ENCODE assay signal across 10 cellular contexts in genomic region chr12:6089041-6089823, GRCh38. TPM values are rescaled to one million over a fixed set of nuclear protein-coding genes. Genes with fewer than 3 reads are reported as not detected.
DNase-seq lines count a peak whose midpoint lies in the region; ATAC-seq and TF ChIP-seq lines count a peak whose summit lies in the region.
"Had no signal": no experiment of that assay in that cellular context is flagged by ENCODE, and none has a peak within 500 bp of the region (broad histone marks: within the 10 kb centered on the region; RNA-seq: fewer than 3 reads in every experiment).

No MANE protein-coding gene starts in this region.

- no peaks in the 10 kb centered on the region for H3K9me3 Mint-ChIP-seq in activated CD8-positive, alpha-beta memory T cell treated with anti-CD3 and anti-CD28 coated beads, Interleukin-2, amount 10 ng/mL, durations not matched to agents 7 days and 5 days (ENCODE audit: low read depth)
- no peaks in the 10 kb centered on the region for H3K9me3 Mint-ChIP-seq in activated CD4-positive, alpha-beta memory T cell treated with anti-CD3 and anti-CD28 coated beads, Interleukin-2, amount 10 ng/mL, durations not matched to agents 7 days and 5 days

- CTCF ChIA-PET in activated CD8-positive, alpha-beta memory T cell treated with anti-CD3 and anti-CD28 coated beads, Interleukin-2, amount 10 ng/mL, durations not matched to agents 7 days and 5 days (lab: Charles Lee): interaction anchor here (1.0 kb wide), 1 partner anchor 101 kb away, joined by 3 read pairs; no protein-coding TSS in a partner anchor
- CTCF ChIA-PET in activated CD4-positive, alpha-beta memory T cell treated with anti-CD3 and anti-CD28 coated beads, Interleukin-2, amount 10 ng/mL, durations not matched to agents 7 days and 5 days (lab: Charles Lee): interaction anchor here (1.5 kb wide), 1 partner anchor 106 kb away, joined by 3 read pairs; no protein-coding TSS in a partner anchor

- H3K36me3 ChIP-seq in HUES48 (ENCODE audit: control insufficient read depth, insufficient read depth, low read length) (no peaks in the 10 kb centered on the region), esophagus squamous epithelium (no peaks in the 10 kb centered on the region), sigmoid colon (no peaks in the 10 kb centered on the region)

- H3K27me3 ChIP-seq in HUES48 (ENCODE audit: control insufficient read depth, insufficient read depth, low read length) (no peaks in the 10 kb centered on the region), esophagus squamous epithelium (no peaks in the 10 kb centered on the region), sigmoid colon (no peaks in the 10 kb centered on the region)

- H3K27ac ChIP-seq in HUES48 (ENCODE audit: low read depth, low read length) (peak overlapping the region; percentile 32), esophagus squamous epithelium (peak overlapping the region in 3 of 4 donors; percentile 2 to 65 (median 60)), sigmoid colon (peak overlapping the region in 2 of 4 donors; percentile 15 to 33)
- H3K27ac ChIP-seq: HL-60 had no signal

- H3K27ac Mint-ChIP-seq in activated CD8-positive, alpha-beta memory T cell treated with anti-CD3 and anti-CD28 coated beads, Interleukin-2, amount 10 ng/mL, durations not matched to agents 7 days and 5 days: no peak overlapping the region
- H3K27ac Mint-ChIP-seq in activated CD4-positive, alpha-beta memory T cell treated with anti-CD3 and anti-CD28 coated beads, Interleukin-2, amount 10 ng/mL, durations not matched to agents 7 days and 5 days: no peak overlapping the region

- no peaks in the 10 kb centered on the region for H3K4me1 Mint-ChIP-seq in activated CD8-positive, alpha-beta memory T cell treated with anti-CD3 and anti-CD28 coated beads, Interleukin-2, amount 10 ng/mL, durations not matched to agents 7 days and 5 days
- no peaks in the 10 kb centered on the region for H3K4me1 Mint-ChIP-seq in activated CD4-positive, alpha-beta memory T cell treated with anti-CD3 and anti-CD28 coated beads, Interleukin-2, amount 10 ng/mL, durations not matched to agents 7 days and 5 days

- H3K4me1 ChIP-seq in HUES48 (ENCODE audit: control insufficient read depth, insufficient read depth, low read length) (peaks cover 27% of the 10 kb centered on the region), esophagus squamous epithelium (peaks cover 16 to 70% (median 44%) of the 10 kb centered on the region in 3 donors), sigmoid colon (peaks cover 0 to 58% (median 33%) of the 10 kb centered on the region in 4 donors)

- DNase-seq in NCI-H345 (lab: John Stamatoyannopoulos, UW) (peak; percentile 86), esophagus squamous epithelium (lab: John Stamatoyannopoulos, UW) (no peak), sigmoid colon (peak; percentile 29)
- DNase-seq in activated CD8-positive, alpha-beta memory T cell treated with anti-CD3 and anti-CD28 coated beads, Interleukin-2, amount 10 ng/mL, durations not matched to agents 7 days and 5 days: no peak
- DNase-seq in activated CD4-positive, alpha-beta memory T cell treated with anti-CD3 and anti-CD28 coated beads, Interleukin-2, amount 10 ng/mL, durations not matched to agents 7 days and 5 days: no peak

- no peak for ATAC-seq in activated CD8-positive, alpha-beta memory T cell treated with anti-CD3 and anti-CD28 coated beads, Interleukin-2, amount 10 ng/mL, durations not matched to agents 7 days and 5 days
- ATAC-seq in GM19452 (IDR thresholded peaks at IDR 0.05; ENCODE audit: unreplicated experiment) (no peak), HG02885 (IDR thresholded peaks at IDR 0.05; ENCODE audit: poor library complexity, unreplicated experiment) (no peak)

- TF ChIP-seq CTCF in esophagus squamous epithelium (IDR thresholded peaks at IDR 0.05): no peak
- no peak for TF ChIP-seq CTCF in sigmoid colon (IDR thresholded peaks at IDR 0.05)

- H3K27me3 Mint-ChIP-seq in activated CD8-positive, alpha-beta memory T cell treated with anti-CD3 and anti-CD28 coated beads, Interleukin-2, amount 10 ng/mL, durations not matched to agents 7 days and 5 days: peaks cover 29% of the 10 kb centered on the region
- peaks cover 17% of the 10 kb centered on the region for H3K27me3 Mint-ChIP-seq in activated CD4-positive, alpha-beta memory T cell treated with anti-CD3 and anti-CD28 coated beads, Interleukin-2, amount 10 ng/mL, durations not matched to agents 7 days and 5 days

- no peak overlapping the region for H3K4me3 Mint-ChIP-seq in activated CD8-positive, alpha-beta memory T cell treated with anti-CD3 and anti-CD28 coated beads, Interleukin-2, amount 10 ng/mL, durations not matched to agents 7 days and 5 days
- H3K4me3 Mint-ChIP-seq in activated CD4-positive, alpha-beta memory T cell treated with anti-CD3 and anti-CD28 coated beads, Interleukin-2, amount 10 ng/mL, durations not matched to agents 7 days and 5 days: no peak overlapping the region

- no peaks in the 10 kb centered on the region for H3K36me3 Mint-ChIP-seq in activated CD8-positive, alpha-beta memory T cell treated with anti-CD3 and anti-CD28 coated beads, Interleukin-2, amount 10 ng/mL, durations not matched to agents 7 days and 5 days
- no peaks in the 10 kb centered on the region for H3K36me3 Mint-ChIP-seq in activated CD4-positive, alpha-beta memory T cell treated with anti-CD3 and anti-CD28 coated beads, Interleukin-2, amount 10 ng/mL, durations not matched to agents 7 days and 5 days (ENCODE audit: low read depth)

- H3K9ac ChIP-seq in HUES48 (ENCODE audit: low read depth, low read length): no peak overlapping the region

- H3K4me3 ChIP-seq in HUES48 (ENCODE audit: low read depth, low read length) (no peak overlapping the region), esophagus squamous epithelium (no peak overlapping the region), sigmoid colon (no peak overlapping the region)

- TF ChIP-seq EP300 in sigmoid colon (IDR thresholded peaks at IDR 0.05): no peak

- intact Hi-C loops in esophagus squamous epithelium (cut with DNase I) (no loop called here), sigmoid colon (cut with DNase I) (no loop called here)

- TF ChIP-seq POLR2A in esophagus squamous epithelium (IDR thresholded peaks at IDR 0.05) (no peak), sigmoid colon (IDR thresholded peaks at IDR 0.05) (no peak)

- POLR2A ChIA-PET in activated CD4-positive, alpha-beta memory T cell treated with anti-CD3 and anti-CD28 coated beads, Interleukin-2, amount 10 ng/mL, durations not matched to agents 7 days and 5 days (lab: Charles Lee): no interaction called here

- H3K9me3 ChIP-seq in HUES48 (ENCODE audit: control insufficient read depth, insufficient read depth, low read length) (no peaks in the 10 kb centered on the region), esophagus squamous epithelium (no peaks in the 10 kb centered on the region), sigmoid colon (no peaks in the 10 kb centered on the region)

- 29 to 33% methylated on average over 11 to 14 of the region's 15 CpGs for WGBS in esophagus squamous epithelium, 2 donors
- 26 to 61% methylated on average over 15 of the region's 15 CpGs for WGBS in sigmoid colon, 2 donors

RNA-seq across cellular contexts. Expression of gene VWF, which starts 35.2 kb away (rescaled TPM):
- total RNA-seq in esophagus squamous epithelium (10 to 100 TPM; 21.1 to 92.5 (median 49.7) TPM), sigmoid colon (10 to 100 TPM; 36.7 to 98.0 (median 55.5) TPM)
- 10 to 100 TPM in 1 of 3 donors, 1 to 10 TPM in 1, under 1 TPM in 1; 0.60 to 42.2 (median 1.2) TPM for polyA plus RNA-seq in sigmoid colon
- under 1 TPM in 1 of 2 experiments, not detected in 1; 0.02 TPM for total RNA-seq in activated CD8-positive, alpha-beta memory T cell treated with anti-CD3 and anti-CD28 coated beads, Interleukin-2, amount 10 ng/mL, durations not matched to agents 7 days and 5 days
- not detected for total RNA-seq in activated CD4-positive, alpha-beta memory T cell treated with anti-CD3 and anti-CD28 coated beads, Interleukin-2, amount 10 ng/mL, durations not matched to agents 7 days and 5 days
- total RNA-seq: T-helper 1 cell treated with Interleukin-12 subunit alpha and Interleukin-12 subunit beta and Interleukin-4 antibody, amounts not matched to agents 30 ng/mL and 1 ng/mL, for 36 hours had no signal

Comparison
In these comparisons a context has a peak if more than half of its experiments do, and no peak if none do; other contexts are left out.
1. DNase-seq: peak in NCI-H345 (single experiment) and sigmoid colon (single experiment); none in esophagus squamous epithelium (single experiment), activated CD8-positive, alpha-beta memory T cell treated with anti-CD3 and anti-CD28 coated beads, Interleukin-2, amount 10 ng/mL, durations not matched to agents 7 days and 5 days (single experiment) and activated CD4-positive, alpha-beta memory T cell treated with anti-CD3 and anti-CD28 coated beads, Interleukin-2, amount 10 ng/mL, durations not matched to agents 7 days and 5 days (single experiment).
2. RNA of gene VWF, which starts 35.2 kb away (total RNA-seq): 21.1 to 92.5 TPM in esophagus squamous epithelium and 36.7 to 98.0 TPM in sigmoid colon; 0.02 TPM in activated CD8-positive, alpha-beta memory T cell treated with anti-CD3 and anti-CD28 coated beads, Interleukin-2, amount 10 ng/mL, durations not matched to agents 7 days and 5 days and not detected in activated CD4-positive, alpha-beta memory T cell treated with anti-CD3 and anti-CD28 coated beads, Interleukin-2, amount 10 ng/mL, durations not matched to agents 7 days and 5 days; every median in the first group is over 10 times any median in the second.